Comparison of ENCODE assay signal across 23 cellular contexts in genomic region chr1:41372600-41372993, GRCh38. TPM values are rescaled to one million over a fixed set of nuclear protein-coding genes. Genes with fewer than 3 reads are reported as not detected.
DNase-seq lines count a peak whose midpoint lies in the region; ATAC-seq and TF ChIP-seq lines count a peak whose summit lies in the region.
"Had no signal": no experiment of that assay in that cellular context is flagged by ENCODE, and none has a peak within 500 bp of the region (broad histone marks: within the 10 kb centered on the region; RNA-seq: fewer than 3 reads in every experiment).

No MANE protein-coding gene starts in this region.

- peak overlapping the region; percentile 56 for H2BK120ac ChIP-seq in neuronal stem cell (ENCODE audit: low read depth, low read length)

- no peak overlapping the region for H3K4me3 Mint-ChIP-seq in stimulated activated naive B cell treated with anti-CD40 and anti-IgM and Interleukin-4, amounts not matched to agents 10 μg/mL and 1 μg/mL and 100 μg/mL, for 72 hours
- H3K4me3 Mint-ChIP-seq: CD8-positive, alpha-beta T cell; central memory CD8-positive, alpha-beta T cell; immature natural killer cell; T-cell had no signal

- H3K27ac ChIP-seq in A673 (ENCODE audit: low read depth, low read length, poor library complexity, severe bottlenecking) (peak overlapping the region; percentile 71), PC-9 (no peak overlapping the region), dorsolateral prefrontal cortex (peak overlapping the region in 34 of 59 donors; percentile 3 to 86 (median 68)), neuronal stem cell (replicated peaks; ENCODE audit: low read length) (no peak overlapping the region), mammary epithelial cell (ENCODE audit: insufficient read depth, low read depth, low read length) (no peak overlapping the region)
- H3K27ac ChIP-seq: esophagus squamous epithelium, foreskin keratinocyte, transverse colon had no signal

- H3K9ac ChIP-seq in neuronal stem cell (ENCODE audit: low read depth, low read length, poor library complexity) (no peak overlapping the region), mammary epithelial cell (ENCODE audit: insufficient read depth, low read length) (no peak overlapping the region)

- H3K4ac ChIP-seq in neuronal stem cell (ENCODE audit: low read length) = no peak overlapping the region

- H3K79me2 ChIP-seq in PC-9 (ENCODE audit: low read depth) (no peaks in the 10 kb centered on the region), mammary epithelial cell (ENCODE audit: insufficient read depth, low read length) (no peaks in the 10 kb centered on the region)

- dilution Hi-C loops in mammary epithelial cell (cut with HindIII; ENCODE audit: low sequenced_read_pairs) = no loop called here

- H3K36me3 ChIP-seq in A673 (ENCODE audit: insufficient read depth, low read length, poor library complexity, severe bottlenecking) = peaks cover 4% of the 10 kb centered on the region
- H3K36me3 ChIP-seq in PC-9 (ENCODE audit: low read depth) = no peaks in the 10 kb centered on the region
- H3K36me3 ChIP-seq in neuronal stem cell (replicated peaks in 1 of 2; ENCODE audit: control insufficient read depth in 2 of 2, insufficient read depth in 2 of 2, low read length in 2 of 2) = no peaks in the 10 kb centered on the region
- H3K36me3 ChIP-seq in mammary epithelial cell (ENCODE audit: insufficient read depth, low read length) = no peaks in the 10 kb centered on the region
- H3K36me3 ChIP-seq: transverse colon had no signal

- CTCF ChIA-PET in A673 (lab: Charles Lee) = no interaction called here
- CTCF ChIA-PET in PC-9 (lab: Charles Lee) = no interaction called here
- CTCF ChIA-PET in mammary epithelial cell (lab: Charles Lee; ENCODE audit: low non-redundant PET) = no interaction called here

- H3K14ac ChIP-seq in neuronal stem cell (ENCODE audit: low read length) = no peak overlapping the region

- peak overlapping the region; percentile 76 for H2BK12ac ChIP-seq in neuronal stem cell (ENCODE audit: low read length)

- no peak for TF ChIP-seq CTCF in A673 (conservative IDR thresholded peaks at IDR 0.05; ENCODE audit: low read depth, low read length)
- no peak for TF ChIP-seq CTCF in PC-9 (conservative IDR thresholded peaks at IDR 0.05)
- TF ChIP-seq CTCF in dorsolateral prefrontal cortex (IDR thresholded peaks at IDR 0.05 in 54 of 56, conservative IDR thresholded peaks at IDR 0.05 in 2 of 56; ENCODE audit: low read depth in 1 of 56, partially characterized antibody in 56 of 56) = no peak
- no peak for TF ChIP-seq CTCF in mammary epithelial cell (conservative IDR thresholded peaks at IDR 0.05 in 1 of 2, IDR thresholded peaks at IDR 0.05 in 1 of 2; ENCODE audit: extremely low read depth in 1 of 2, insufficient read depth in 1 of 2, low read depth in 1 of 2, low read length in 2 of 2)

- DNase-seq in A673 (ENCODE audit: low spot score) (no peak), PC-9 (no peak), dorsolateral prefrontal cortex (no peak), neuronal stem cell (ENCODE audit: low spot score) (no peak), mammary epithelial cell (no peak), posterior vena cava (ENCODE audit: low spot score) (no peak)
- no peak for DNase-seq in stimulated activated naive B cell treated with anti-CD40 and anti-IgM and Interleukin-4, amounts not matched to agents 10 μg/mL and 1 μg/mL and 100 μg/mL, for 72 hours
- DNase-seq: activated CD4-positive, alpha-beta T cell treated with anti-CD3 and anti-CD28 coated beads, Interleukin-2, amount 50 U/mL, for 48 hours; activated naive CD4-positive, alpha-beta T cell treated with Interleukin-2 at 50 U/mL for 16 hours; AML-193; CD8-positive, alpha-beta T cell; esophagus squamous epithelium; foreskin keratinocyte; immature natural killer cell; stimulated activated CD4-positive, alpha-beta T cell treated with anti-CD3 and anti-CD28 coated beads, Interleukin-12 subunit alpha, Interleukin-12 subunit beta, amount 100 ng/mL, for 4 hours; stimulated activated CD4-positive, alpha-beta T cell treated with anti-CD3 and anti-CD28 coated beads, Interleukin-2, amount 100 ng/mL, for 48 hours; T-cell; transverse colon had no signal

- no peak overlapping the region for H3K4me3 ChIP-seq in A673 (ENCODE audit: low read depth, low read length, poor library complexity, severe bottlenecking)
- no peak overlapping the region for H3K4me3 ChIP-seq in PC-9
- H3K4me3 ChIP-seq in dorsolateral prefrontal cortex = no peak overlapping the region
- H3K4me3 ChIP-seq in neuronal stem cell (ENCODE audit: low read length in 2 of 2) = no peak overlapping the region
- H3K4me3 ChIP-seq in mammary epithelial cell (replicated peaks in 1 of 3; ENCODE audit: insufficient read depth in 1 of 3, low read depth in 2 of 3, low read length in 3 of 3) = no peak overlapping the region
- H3K4me3 ChIP-seq: A549, esophagus squamous epithelium, transverse colon had no signal

- no peaks in the 10 kb centered on the region for H3K9me2 ChIP-seq in PC-9 (ENCODE audit: insufficient read depth)

- H3K18ac ChIP-seq in neuronal stem cell (ENCODE audit: low read length) = peak overlapping the region; percentile 53

- H3K9me3 Mint-ChIP-seq in stimulated activated naive B cell treated with anti-CD40 and anti-IgM and Interleukin-4, amounts not matched to agents 10 μg/mL and 1 μg/mL and 100 μg/mL, for 72 hours = no peaks in the 10 kb centered on the region
- H3K9me3 Mint-ChIP-seq: CD8-positive, alpha-beta T cell; central memory CD8-positive, alpha-beta T cell; immature natural killer cell; T-cell had no signal

- intact Hi-C loops in A673 (cut with micrococcal nuclease; ENCODE audit: unreplicated experiment) (no loop called here), PC-9 (cut with micrococcal nuclease; ENCODE audit: unreplicated experiment) (no loop called here), dorsolateral prefrontal cortex (cut with DNase I) (no loop called here), mammary epithelial cell (cut with micrococcal nuclease) (no loop called here), posterior vena cava (cut with DNase I) (no loop called here)

- BruUV-seq in A673 (replicated peaks; lab: Mats Ljungman, UMichigan) (no TSS peak), PC-9 (replicated peaks; lab: Mats Ljungman, UMichigan) (no TSS peak), mammary epithelial cell (replicated peaks; lab: Mats Ljungman, UMichigan) (no TSS peak)

- H3K27me3 ChIP-seq in A673 (replicated peaks; ENCODE audit: insufficient read depth, low read depth, low read length, poor library complexity) (no peaks in the 10 kb centered on the region), PC-9 (ENCODE audit: insufficient read depth, low read depth) (no peaks in the 10 kb centered on the region), dorsolateral prefrontal cortex (no peaks in the 10 kb centered on the region), neuronal stem cell (ENCODE audit: control insufficient read depth in 3 of 3, insufficient read depth in 3 of 3, low read depth in 1 of 3, low read length in 3 of 3) (peaks cover 0 to 58% (median 6%) of the 10 kb centered on the region in 3 experiments), mammary epithelial cell (ENCODE audit: insufficient read depth, low read length) (peaks cover 5% of the 10 kb centered on the region)
- H3K27me3 ChIP-seq: transverse colon had no signal

- H2AK5ac ChIP-seq in neuronal stem cell (ENCODE audit: low read depth, low read length) = peak overlapping the region; percentile 89

- POLR2A ChIA-PET in A673 (lab: Charles Lee; ENCODE audit: low non-redundant PET) = no interaction called here
- POLR2A ChIA-PET in PC-9 (lab: Charles Lee; ENCODE audit: unreplicated experiment) = interaction anchor here (1.2 kb wide), 1 partner anchor 9 kb away, joined by 8 read pairs; no protein-coding TSS in a partner anchor

- H3K4me2 ChIP-seq in PC-9 = peak overlapping the region; percentile 38; the same call in 1 of the 2 replicates
- H3K4me2 ChIP-seq in neuronal stem cell (ENCODE audit: insufficient read depth, low read length, poor library complexity, severe bottlenecking) = no peak overlapping the region
- H3K4me2 ChIP-seq in mammary epithelial cell (ENCODE audit: insufficient read depth, low read depth, low read length) = no peak overlapping the region

- H2BK5ac ChIP-seq in neuronal stem cell (ENCODE audit: low read length) = peak overlapping the region; percentile 9

- H2BK15ac ChIP-seq in neuronal stem cell (ENCODE audit: low read length) = peak overlapping the region; percentile 14

- no peaks in the 10 kb centered on the region for H3K36me3 Mint-ChIP-seq in stimulated activated naive B cell treated with anti-CD40 and anti-IgM and Interleukin-4, amounts not matched to agents 10 μg/mL and 1 μg/mL and 100 μg/mL, for 72 hours
- H3K36me3 Mint-ChIP-seq: CD8-positive, alpha-beta T cell; T-cell had no signal

- in situ Hi-C loops in mammary epithelial cell (cut with MboI; ENCODE audit: low sequenced_read_pairs in 2 of 2) = no loop called here

- no peak overlapping the region for H4K8ac ChIP-seq in neuronal stem cell (ENCODE audit: low read depth, low read length)

- no peak overlapping the region for H3K23ac ChIP-seq in neuronal stem cell (ENCODE audit: low read depth, low read length, poor library complexity)

- H4K20me1 ChIP-seq in PC-9 (ENCODE audit: insufficient read depth) (no peaks in the 10 kb centered on the region), mammary epithelial cell (ENCODE audit: insufficient read depth, low read length) (no peaks in the 10 kb centered on the region)

- H3K4me1 Mint-ChIP-seq in stimulated activated naive B cell treated with anti-CD40 and anti-IgM and Interleukin-4, amounts not matched to agents 10 μg/mL and 1 μg/mL and 100 μg/mL, for 72 hours = peaks cover 0 to 15% of the 10 kb centered on the region in 2 donors
- H3K4me1 Mint-ChIP-seq: immature natural killer cell had no signal

- H3K4me1 ChIP-seq in A673 (ENCODE audit: insufficient read depth, low read length, poor library complexity, severe bottlenecking) (peaks cover 19% of the 10 kb centered on the region), PC-9 (replicated peaks; ENCODE audit: insufficient read depth) (peaks cover 29% of the 10 kb centered on the region), neuronal stem cell (ENCODE audit: control insufficient read depth in 2 of 2, insufficient read depth in 1 of 2, low read depth in 1 of 2, low read length in 2 of 2) (peaks cover 16 to 20% of the 10 kb centered on the region in 2 donors), mammary epithelial cell (ENCODE audit: insufficient read depth, low read length) (no peaks in the 10 kb centered on the region)
- H3K4me1 ChIP-seq: foreskin keratinocyte had no signal

- peaks cover 13 to 32% of the 10 kb centered on the region in 2 donors for H3K27me3 Mint-ChIP-seq in stimulated activated naive B cell treated with anti-CD40 and anti-IgM and Interleukin-4, amounts not matched to agents 10 μg/mL and 1 μg/mL and 100 μg/mL, for 72 hours

- no CpG with 5 or more reads among the region's 4 CpGs for WGBS in neuronal stem cell (ENCODE audit: extremely low coverage in 2 of 2, insufficient read length in 2 of 2, insufficient replicate concordance in 1 of 2), 2 donors
- 75% methylated on average over 3 of the region's 4 CpGs for WGBS in mammary epithelial cell (ENCODE audit: low coverage, missing lambda C conversion rate)

- ATAC-seq in stimulated activated naive B cell treated with anti-CD40 and anti-IgM and Interleukin-4, amounts not matched to agents 10 μg/mL and 1 μg/mL and 100 μg/mL, for 72 hours (replicated peaks) = no peak
- ATAC-seq in HG03139 (IDR thresholded peaks at IDR 0.05; ENCODE audit: unreplicated experiment) = no peak
- ATAC-seq: activated CD4-positive, CD25-positive, alpha-beta regulatory T cell treated with anti-CD3 and anti-CD28 coated beads, Interleukin-2, amount 50 U/mL, for 24 hours; CD8-positive, alpha-beta T cell; foreskin keratinocyte; T-cell had no signal

- H3F3A ChIP-seq in PC-9 (ENCODE audit: insufficient read depth, low read depth) = peaks cover 13% of the 10 kb centered on the region; the same call in 1 of the 2 replicates

- no peak overlapping the region for H3K27ac Mint-ChIP-seq in stimulated activated naive B cell treated with anti-CD40 and anti-IgM and Interleukin-4, amounts not matched to agents 10 μg/mL and 1 μg/mL and 100 μg/mL, for 72 hours
- H3K27ac Mint-ChIP-seq: CD8-positive, alpha-beta T cell; T-cell had no signal

- H3K9me3 ChIP-seq in A673 (ENCODE audit: low read depth, low read length, poor library complexity, severe bottlenecking) = no peaks in the 10 kb centered on the region
- no peaks in the 10 kb centered on the region for H3K9me3 ChIP-seq in PC-9 (ENCODE audit: insufficient read depth, low read depth)
- no peaks in the 10 kb centered on the region for H3K9me3 ChIP-seq in neuronal stem cell (replicated peaks in 1 of 2; ENCODE audit: control insufficient read depth in 2 of 2, insufficient read depth in 1 of 2, low read depth in 1 of 2, low read length in 2 of 2)
- no peaks in the 10 kb centered on the region for H3K9me3 ChIP-seq in mammary epithelial cell (replicated peaks; ENCODE audit: insufficient read depth, low read length)
- H3K9me3 ChIP-seq: A549, esophagus squamous epithelium, transverse colon had no signal

- no peaks in the 10 kb centered on the region for H3K79me1 ChIP-seq in neuronal stem cell (ENCODE audit: low read depth, low read length)

- peak overlapping the region; percentile 13 for H4K91ac ChIP-seq in neuronal stem cell (ENCODE audit: low read depth, low read length, poor library complexity)

- H2AFZ ChIP-seq in PC-9 (no peak overlapping the region), neuronal stem cell (ENCODE audit: low read length) (no peak overlapping the region), mammary epithelial cell (ENCODE audit: low read depth, low read length) (no peak overlapping the region)

RNA-seq across cellular contexts. Expression of gene FOXO6, which starts 11.4 kb away (rescaled TPM):
- 6.1 and 7.6 TPM in 2 replicates for total RNA-seq in A673 (2021)
- total RNA-seq in PC-9 (2021) = 9.0 and 17.5 TPM in 2 replicates
- 1 to 10 TPM; 1.7 to 8.3 (median 3.8) TPM for total RNA-seq in dorsolateral prefrontal cortex
- polyA plus RNA-seq in neuronal stem cell (2013, experiment 1 of 2) = 3.4 TPM
- 3.1 TPM for polyA plus RNA-seq in neuronal stem cell (2013, experiment 2 of 2)
- under 1 TPM; 0.28 to 0.67 TPM for total RNA-seq in mammary epithelial cell
- not detected for polyA plus RNA-seq in mammary epithelial cell
- not detected for polyA minus RNA-seq in mammary epithelial cell
- total RNA-seq in posterior vena cava = under 1 TPM; 0.62 to 0.83 TPM
- total RNA-seq: lung microvascular endothelial cell had no signal
- polyA plus RNA-seq: immature natural killer cell had no signal

Comparison
In these comparisons a context has a peak if more than half of its experiments do, and no peak if none do; other contexts are left out.
1. H3K27ac ChIP-seq: peak in A673 (single experiment) and dorsolateral prefrontal cortex (34 of 59); none in PC-9 (single experiment), neuronal stem cell (single experiment) and mammary epithelial cell (single experiment).